1 cellular context compared by ENCODE assay signal in genomic region chr9:136133959-136134484, GRCh38.
TF ChIP-seq lines count a peak whose summit lies in the region.

No MANE protein-coding gene starts in this region.

TF ChIP-seq in WTC11, 78 proteins besides CTCF, POLR2A, EP300 and RAD21:
- TF ChIP-seq, protein P1, sequence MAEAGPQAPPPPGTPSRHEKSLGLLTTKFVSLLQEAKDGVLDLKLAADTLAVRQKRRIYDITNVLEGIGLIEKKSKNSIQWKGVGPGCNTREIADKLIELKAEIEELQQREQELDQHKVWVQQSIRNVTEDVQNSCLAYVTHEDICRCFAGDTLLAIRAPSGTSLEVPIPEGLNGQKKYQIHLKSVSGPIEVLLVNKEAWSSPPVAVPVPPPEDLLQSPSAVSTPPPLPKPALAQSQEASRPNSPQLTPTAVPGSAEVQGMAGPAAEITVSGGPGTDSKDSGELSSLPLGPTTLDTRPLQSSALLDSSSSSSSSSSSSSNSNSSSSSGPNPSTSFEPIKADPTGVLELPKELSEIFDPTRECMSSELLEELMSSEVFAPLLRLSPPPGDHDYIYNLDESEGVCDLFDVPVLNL (CRISPR knock-in tag; IDR thresholded peaks at IDR 0.05; ENCODE audit: borderline replicate concordance, low read depth): no peak
- TF ChIP-seq TEAD4 (CRISPR knock-in tag; IDR thresholded peaks at IDR 0.05): no peak
- no peak for TF ChIP-seq NR2C2 (CRISPR knock-in tag; IDR thresholded peaks at IDR 0.05)
- no peak for TF ChIP-seq ESRRA (CRISPR knock-in tag; IDR thresholded peaks at IDR 0.05; ENCODE audit: borderline replicate concordance)
- TF ChIP-seq, protein P2, sequence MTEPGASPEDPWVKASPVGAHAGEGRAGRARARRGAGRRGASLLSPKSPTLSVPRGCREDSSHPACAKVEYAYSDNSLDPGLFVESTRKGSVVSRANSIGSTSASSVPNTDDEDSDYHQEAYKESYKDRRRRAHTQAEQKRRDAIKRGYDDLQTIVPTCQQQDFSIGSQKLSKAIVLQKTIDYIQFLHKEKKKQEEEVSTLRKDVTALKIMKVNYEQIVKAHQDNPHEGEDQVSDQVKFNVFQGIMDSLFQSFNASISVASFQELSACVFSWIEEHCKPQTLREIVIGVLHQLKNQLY (CRISPR knock-in tag; IDR thresholded peaks at IDR 0.05): no peak
- TF ChIP-seq ATF6 (CRISPR knock-in tag; IDR thresholded peaks at IDR 0.05): no peak
- no peak for TF ChIP-seq IRF2 (CRISPR knock-in tag; IDR thresholded peaks at IDR 0.05; ENCODE audit: borderline replicate concordance, low read depth)
- no peak for TF ChIP-seq TCF7 (CRISPR knock-in tag; IDR thresholded peaks at IDR 0.05; ENCODE audit: low read depth)
- TF ChIP-seq, protein P3, sequence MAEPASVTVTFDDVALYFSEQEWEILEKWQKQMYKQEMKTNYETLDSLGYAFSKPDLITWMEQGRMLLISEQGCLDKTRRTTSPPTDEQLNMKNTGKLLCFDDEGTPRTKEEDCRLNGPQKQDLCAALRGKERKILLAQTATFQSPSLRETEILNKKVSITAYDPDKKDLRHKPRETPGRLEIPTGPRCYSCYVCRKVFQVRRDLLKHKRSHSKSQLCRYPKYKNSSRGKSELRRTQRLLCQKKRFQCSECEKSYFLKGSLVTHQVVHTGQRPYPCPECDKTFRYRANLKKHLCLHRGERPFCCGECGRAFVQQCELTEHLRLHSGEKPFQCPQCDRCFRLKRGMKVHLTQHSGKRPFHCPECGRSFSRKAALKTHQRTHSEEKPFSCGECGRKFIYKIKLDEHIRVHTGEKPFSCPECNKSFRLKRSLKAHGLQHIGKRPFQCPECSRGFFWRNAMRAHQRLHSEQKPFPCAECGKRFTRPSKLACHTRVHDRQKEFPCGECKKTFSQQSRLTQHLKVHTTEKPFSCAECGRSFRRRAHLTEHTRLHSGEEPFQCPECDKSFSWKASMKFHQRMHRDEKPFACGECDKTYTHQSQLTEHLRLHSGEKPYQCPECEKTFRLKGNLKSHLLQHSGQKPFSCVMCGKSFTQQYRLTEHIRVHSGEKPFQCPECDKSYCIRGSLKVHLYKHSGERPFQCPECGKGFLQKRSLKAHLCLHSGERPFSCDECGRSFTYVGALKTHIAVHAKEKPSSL (CRISPR knock-in tag; conservative IDR thresholded peaks at IDR 0.05): no peak
- no peak for TF ChIP-seq USF1 (CRISPR knock-in tag; IDR thresholded peaks at IDR 0.05)
- TF ChIP-seq, protein P4, sequence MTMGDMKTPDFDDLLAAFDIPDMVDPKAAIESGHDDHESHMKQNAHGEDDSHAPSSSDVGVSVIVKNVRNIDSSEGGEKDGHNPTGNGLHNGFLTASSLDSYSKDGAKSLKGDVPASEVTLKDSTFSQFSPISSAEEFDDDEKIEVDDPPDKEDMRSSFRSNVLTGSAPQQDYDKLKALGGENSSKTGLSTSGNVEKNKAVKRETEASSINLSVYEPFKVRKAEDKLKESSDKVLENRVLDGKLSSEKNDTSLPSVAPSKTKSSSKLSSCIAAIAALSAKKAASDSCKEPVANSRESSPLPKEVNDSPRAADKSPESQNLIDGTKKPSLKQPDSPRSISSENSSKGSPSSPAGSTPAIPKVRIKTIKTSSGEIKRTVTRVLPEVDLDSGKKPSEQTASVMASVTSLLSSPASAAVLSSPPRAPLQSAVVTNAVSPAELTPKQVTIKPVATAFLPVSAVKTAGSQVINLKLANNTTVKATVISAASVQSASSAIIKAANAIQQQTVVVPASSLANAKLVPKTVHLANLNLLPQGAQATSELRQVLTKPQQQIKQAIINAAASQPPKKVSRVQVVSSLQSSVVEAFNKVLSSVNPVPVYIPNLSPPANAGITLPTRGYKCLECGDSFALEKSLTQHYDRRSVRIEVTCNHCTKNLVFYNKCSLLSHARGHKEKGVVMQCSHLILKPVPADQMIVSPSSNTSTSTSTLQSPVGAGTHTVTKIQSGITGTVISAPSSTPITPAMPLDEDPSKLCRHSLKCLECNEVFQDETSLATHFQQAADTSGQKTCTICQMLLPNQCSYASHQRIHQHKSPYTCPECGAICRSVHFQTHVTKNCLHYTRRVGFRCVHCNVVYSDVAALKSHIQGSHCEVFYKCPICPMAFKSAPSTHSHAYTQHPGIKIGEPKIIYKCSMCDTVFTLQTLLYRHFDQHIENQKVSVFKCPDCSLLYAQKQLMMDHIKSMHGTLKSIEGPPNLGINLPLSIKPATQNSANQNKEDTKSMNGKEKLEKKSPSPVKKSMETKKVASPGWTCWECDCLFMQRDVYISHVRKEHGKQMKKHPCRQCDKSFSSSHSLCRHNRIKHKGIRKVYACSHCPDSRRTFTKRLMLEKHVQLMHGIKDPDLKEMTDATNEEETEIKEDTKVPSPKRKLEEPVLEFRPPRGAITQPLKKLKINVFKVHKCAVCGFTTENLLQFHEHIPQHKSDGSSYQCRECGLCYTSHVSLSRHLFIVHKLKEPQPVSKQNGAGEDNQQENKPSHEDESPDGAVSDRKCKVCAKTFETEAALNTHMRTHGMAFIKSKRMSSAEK (CRISPR knock-in tag; IDR thresholded peaks at IDR 0.05; ENCODE audit: borderline replicate concordance): no peak
- no peak for TF ChIP-seq ATF1 (CRISPR knock-in tag; IDR thresholded peaks at IDR 0.05)
- no peak for TF ChIP-seq ZNF671 (CRISPR knock-in tag; IDR thresholded peaks at IDR 0.05)
- no peak for TF ChIP-seq ZNF219 (CRISPR knock-in tag; IDR thresholded peaks at IDR 0.05; ENCODE audit: borderline replicate concordance)
- TF ChIP-seq, protein P5, sequence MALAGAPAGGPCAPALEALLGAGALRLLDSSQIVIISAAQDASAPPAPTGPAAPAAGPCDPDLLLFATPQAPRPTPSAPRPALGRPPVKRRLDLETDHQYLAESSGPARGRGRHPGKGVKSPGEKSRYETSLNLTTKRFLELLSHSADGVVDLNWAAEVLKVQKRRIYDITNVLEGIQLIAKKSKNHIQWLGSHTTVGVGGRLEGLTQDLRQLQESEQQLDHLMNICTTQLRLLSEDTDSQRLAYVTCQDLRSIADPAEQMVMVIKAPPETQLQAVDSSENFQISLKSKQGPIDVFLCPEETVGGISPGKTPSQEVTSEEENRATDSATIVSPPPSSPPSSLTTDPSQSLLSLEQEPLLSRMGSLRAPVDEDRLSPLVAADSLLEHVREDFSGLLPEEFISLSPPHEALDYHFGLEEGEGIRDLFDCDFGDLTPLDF (CRISPR knock-in tag; IDR thresholded peaks at IDR 0.05): no peak
- TF ChIP-seq ZNF232 (CRISPR knock-in tag; IDR thresholded peaks at IDR 0.05): no peak
- TF ChIP-seq ELF4 (CRISPR knock-in tag; IDR thresholded peaks at IDR 0.05; ENCODE audit: low read depth): no peak
- TF ChIP-seq NR3C1 (CRISPR knock-in tag; conservative IDR thresholded peaks at IDR 0.05; ENCODE audit: low read depth): no peak
- TF ChIP-seq ZNF263 (CRISPR knock-in tag; IDR thresholded peaks at IDR 0.05; ENCODE audit: low read depth): no peak
- no peak for TF ChIP-seq NFATC4 (CRISPR knock-in tag; IDR thresholded peaks at IDR 0.05)
